8 cellular contexts compared by ENCODE assay signal in genomic region chr17:81483862-81484194, GRCh38. TPM values are rescaled to one million over a fixed set of nuclear protein-coding genes. Genes with fewer than 3 reads are reported as not detected.
A peak's percentile ranks its signal among the peaks of the same experiment; 100 is the strongest.
DNase-seq lines count a peak whose midpoint lies in the region; ATAC-seq, FAIRE-seq and TF ChIP-seq lines count a peak whose summit lies in the region.

No MANE protein-coding gene starts in this region.

- H3K36me3 ChIP-seq in cardiac muscle cell (no peaks in the 10 kb centered on the region), bronchial epithelial cell (ENCODE audit: control insufficient read depth, insufficient read depth, low read length) (no peaks in the 10 kb centered on the region), vagina (no peaks in the 10 kb centered on the region)

- TF ChIP-seq POLR2A in vagina (IDR thresholded peaks at IDR 0.05): no peak

- H3K4me1 ChIP-seq in cardiac muscle cell (ENCODE audit: low read depth) (peaks cover 31% of the 10 kb centered on the region), mononuclear cell (ENCODE audit: insufficient read depth, low read length) (peaks cover 63% of the 10 kb centered on the region), vagina (peaks cover 52% of the 10 kb centered on the region)

- TF ChIP-seq CTCF in cardiac muscle cell (IDR thresholded peaks at IDR 0.05; ENCODE audit: low read depth, low read length) (no peak), bronchial epithelial cell (IDR thresholded peaks at IDR 0.05; ENCODE audit: insufficient read depth, low read length, severe bottlenecking) (no peak), vagina (IDR thresholded peaks at IDR 0.05) (no peak)

- DNase-seq in cardiac muscle cell (ENCODE audit: low read depth in 1 of 2, low spot score in 1 of 2): no peak
- DNase-seq in Right ventricle myocardium inferior (ENCODE audit: missing footprints): no peak
- DNase-seq in bronchial epithelial cell (ENCODE audit: low read depth): no peak
- no peak for DNase-seq in vagina (ENCODE audit: extremely low spot score in 2 of 2)
- DNase-seq in retina: no peak
- no peak for DNase-seq in NCI-H526 treated with DMSO at 0.1 percent for 48 hours (lab: John Stamatoyannopoulos, UW)
- no peak for DNase-seq in NCI-H748 (lab: John Stamatoyannopoulos, UW; ENCODE audit: unreplicated experiment)

- intact Hi-C loops in Right ventricle myocardium inferior (cut with DNase I) (loop anchor here (1.0 to 5.0 kb wide), 3 partner anchors 89 to 229 kb away; partner anchors contain the start of genes BAHCC1 and SLC38A10), vagina (cut with DNase I) (loop anchor here (2.0 kb wide), 1 partner anchor 229 kb away; no protein-coding TSS in a partner anchor)

- H3K9me3 ChIP-seq in cardiac muscle cell (ENCODE audit: low read depth) (no peaks in the 10 kb centered on the region), mononuclear cell (ENCODE audit: low read depth, low read length) (no peaks in the 10 kb centered on the region), vagina (no peaks in the 10 kb centered on the region)

- peak overlapping the region; percentile 8 for H3K4me3 ChIP-seq in cardiac muscle cell
- H3K4me3 ChIP-seq in bronchial epithelial cell (ENCODE audit: low read depth, low read length): peak overlapping the region; percentile 8
- peak overlapping the region; percentile 15 for H3K4me3 ChIP-seq in mononuclear cell (ENCODE audit: low read length)
- H3K4me3 ChIP-seq in vagina: peak overlapping the region; percentile 38 to 50

- no peak for FAIRE-seq in bronchial epithelial cell (lab: Jason Lieb, UNC)

- H3K27ac ChIP-seq in cardiac muscle cell: no peak overlapping the region
- no peak overlapping the region for H3K27ac ChIP-seq in vagina

- H3K27me3 ChIP-seq in cardiac muscle cell: no peaks in the 10 kb centered on the region
- H3K27me3 ChIP-seq in bronchial epithelial cell (ENCODE audit: control insufficient read depth, insufficient read depth, low read length): peaks cover 21% of the 10 kb centered on the region
- H3K27me3 ChIP-seq in mononuclear cell (ENCODE audit: insufficient read depth, low read length): peaks cover 10% of the 10 kb centered on the region
- H3K27me3 ChIP-seq in vagina: no peaks in the 10 kb centered on the region

- ATAC-seq in Right ventricle myocardium inferior: no peak

RNA-seq across cellular contexts. Expression of gene ACTG1, which starts 28.8 kb away (rescaled TPM):
- 2,244 and 2,883 TPM in 2 replicates for total RNA-seq in cardiac muscle cell
- 1,007 and 1,036 TPM in 2 replicates for polyA plus RNA-seq in cardiac muscle cell
- 468 TPM for total RNA-seq in Right ventricle myocardium inferior
- 2,981 and 3,623 TPM in 2 replicates for total RNA-seq in bronchial epithelial cell
- total RNA-seq in mononuclear cell: 2,327 TPM
- 2,441 TPM for total RNA-seq in vagina

RNA-seq across cellular contexts. Expression of gene FSCN2, which starts 44.3 kb away (rescaled TPM):
- 9.0 and 11.3 TPM in 2 replicates for total RNA-seq in cardiac muscle cell
- polyA plus RNA-seq in cardiac muscle cell: 1.5 and 2.4 TPM in 2 replicates
- total RNA-seq in Right ventricle myocardium inferior: 0.19 TPM
- 1.2 and 1.3 TPM in 2 replicates for total RNA-seq in bronchial epithelial cell
- 0.52 TPM for total RNA-seq in mononuclear cell
- 6.6 TPM for total RNA-seq in vagina
